ENCODE assay signal across 9 cellular contexts in genomic region chr1:23524716-23525401, GRCh38. TPM values are rescaled to one million over a fixed set of nuclear protein-coding genes. Genes with fewer than 3 reads are reported as not detected.
DNase-seq lines count a peak whose midpoint lies in the region; ATAC-seq and TF ChIP-seq lines count a peak whose summit lies in the region.
"Had no signal": no experiment of that assay in that cellular context is flagged by ENCODE, and none has a peak within 500 bp of the region (broad histone marks: within the 10 kb centered on the region; RNA-seq: fewer than 3 reads in every experiment).

No MANE protein-coding gene starts in this region.

- H3K4me3 Mint-ChIP-seq in T-cell (peak overlapping the region in 2 of 3 donors; percentile 2 to 90), progenitor cell of endocrine pancreas (ENCODE audit: low read depth) (no peak overlapping the region)

- intact Hi-C loops in lower lobe of right lung (cut with DNase I), result no loop called here
- intact Hi-C loops in posterior vena cava (cut with DNase I), result no loop called here

- TF ChIP-seq CTCF in lower lobe of right lung (IDR thresholded peaks at IDR 0.05), result no peak
- no peak for TF ChIP-seq CTCF in progenitor cell of endocrine pancreas (IDR thresholded peaks at IDR 0.05; ENCODE audit: unreplicated experiment)

- DNase-seq in DMS153 treated with DMSO at 0.1 percent for 48 hours (lab: John Stamatoyannopoulos, UW; ENCODE audit: unreplicated experiment), result peak; percentile 82
- peak; percentile 34 for DNase-seq in MV-4-11 (lab: John Stamatoyannopoulos, UW)
- peak in 15 of 34 experiments; percentile 8 to 56 (median 22) for DNase-seq in T-cell
- DNase-seq in lower lobe of right lung, result no peak
- DNase-seq in DMS53 (lab: John Stamatoyannopoulos, UW), result no peak
- DNase-seq in midbrain (lab: John Stamatoyannopoulos, UW), result no peak
- no peak for DNase-seq in progenitor cell of endocrine pancreas (ENCODE audit: low spot score, unreplicated experiment)
- no peak for DNase-seq in posterior vena cava (ENCODE audit: low spot score)

- H3K36me3 Mint-ChIP-seq in T-cell (no peaks in the 10 kb centered on the region), progenitor cell of endocrine pancreas (ENCODE audit: insufficient read depth) (no peaks in the 10 kb centered on the region)

- H3K9me3 Mint-ChIP-seq in T-cell (no peaks in the 10 kb centered on the region), progenitor cell of endocrine pancreas (ENCODE audit: low read depth) (no peaks in the 10 kb centered on the region)

- H3K27me3 ChIP-seq in lower lobe of right lung (ENCODE audit: low read depth), result no peaks in the 10 kb centered on the region

- H3K27me3 Mint-ChIP-seq in T-cell (no peaks in the 10 kb centered on the region), progenitor cell of endocrine pancreas (peaks cover 7% of the 10 kb centered on the region)

- ATAC-seq in T-cell (replicated peaks in 1 of 4) (peak; percentile 22 to 36 (median 33)), lower lobe of right lung (peak; percentile 5 to 6)
- ATAC-seq: sciatic nerve had no signal

- H3K9me3 ChIP-seq in lower lobe of right lung, result no peaks in the 10 kb centered on the region

- POLR2A ChIA-PET in T-cell (lab: Charles Lee), result interaction anchor here in 1 of 2 donors (0.7 kb wide), 1 partner anchor 25 kb away, joined by 4 read pairs; no protein-coding TSS in a partner anchor

- no peaks in the 10 kb centered on the region for H3K36me3 ChIP-seq in lower lobe of right lung

- H3K27ac ChIP-seq in lower lobe of right lung, result no peak overlapping the region

- peak overlapping the region; percentile 95 to 99 for H3K27ac Mint-ChIP-seq in T-cell
- H3K27ac Mint-ChIP-seq in progenitor cell of endocrine pancreas, result no peak overlapping the region

- peaks cover 45% of the 10 kb centered on the region for H3K4me1 ChIP-seq in lower lobe of right lung

- H3K4me3 ChIP-seq in lower lobe of right lung, result no peak overlapping the region

- H3K4me1 Mint-ChIP-seq in T-cell (peaks cover 49 to 75% (median 64%) of the 10 kb centered on the region in 3 donors), progenitor cell of endocrine pancreas (ENCODE audit: low read depth) (peaks cover 3% of the 10 kb centered on the region)

- CTCF ChIA-PET in T-cell (lab: Charles Lee), result interaction anchor here in 1 of 2 donors (0.8 to 6.6 kb wide), 5 partner anchors 15 to 112 kb away, joined by 3 to 52 read pairs (median 6); no protein-coding TSS in a partner anchor

RNA-seq across cellular contexts. Expression of gene E2F2, which starts 6.2 kb away (rescaled TPM):
- total RNA-seq in T-cell (1 to 10 TPM; 1.7 to 3.1 (median 2.5) TPM), lower lobe of right lung (1.1 TPM), progenitor cell of endocrine pancreas (7.8 and 9.7 TPM in 2 replicates), posterior vena cava (under 1 TPM; 0.24 to 0.46 TPM)

RNA-seq across cellular contexts. Expression of gene ID3, which starts 34.4 kb away (rescaled TPM):
- 10 to 100 TPM; 20.7 to 99.7 (median 81.3) TPM for total RNA-seq in T-cell
- total RNA-seq in lower lobe of right lung, result 137 TPM
- 420 and 434 TPM in 2 replicates for total RNA-seq in progenitor cell of endocrine pancreas
- 100 to 1,000 TPM; 190 to 243 TPM for total RNA-seq in posterior vena cava

RNA-seq across cellular contexts. Expression of gene ASAP3, which starts 40.9 kb away (rescaled TPM):
- 1 to 10 TPM; 1.2 to 2.8 (median 2.1) TPM for total RNA-seq in T-cell
- total RNA-seq in lower lobe of right lung, result 34.5 TPM
- 63.4 and 67.8 TPM in 2 replicates for total RNA-seq in progenitor cell of endocrine pancreas
- total RNA-seq in posterior vena cava, result 10 to 100 TPM; 37.8 to 51.4 TPM

Comparison
In these comparisons a context has a peak if more than half of its experiments do, and no peak if none do; other contexts are left out.
1. DNase-seq: peak in DMS153 treated with DMSO at 0.1 percent for 48 hours (single experiment) and MV-4-11 (single experiment); none in lower lobe of right lung (single experiment), DMS53 (single experiment), midbrain (single experiment), progenitor cell of endocrine pancreas (single experiment) and posterior vena cava (single experiment).